In genomic region chr11:46242961-46243795, GRCh38 we compare ENCODE assay signal across 8 cellular contexts. TPM values are rescaled to one million over a fixed set of nuclear protein-coding genes. Genes with fewer than 3 reads are reported as not detected.
DNase-seq lines count a peak whose midpoint lies in the region; ATAC-seq and TF ChIP-seq lines count a peak whose summit lies in the region.

No MANE protein-coding gene starts in this region.

- peak overlapping the region; percentile 83 for H3K4me3 Mint-ChIP-seq in Calu3 (ENCODE audit: low read depth, unreplicated experiment)

- CTCF ChIA-PET in Calu3 (lab: Charles Lee): interaction anchor here (0.6 to 2.4 kb wide), 10 partner anchors 9 to 286 kb away, joined by 3 to 12 read pairs (median 4); no protein-coding TSS in a partner anchor

- H3K36me3 Mint-ChIP-seq in Calu3 (ENCODE audit: insufficient read depth, unreplicated experiment): peaks cover 14% of the 10 kb centered on the region

- H3K9me3 ChIP-seq in mucosa of descending colon: no peaks in the 10 kb centered on the region

- no peaks in the 10 kb centered on the region for H3K9me3 Mint-ChIP-seq in Calu3 (ENCODE audit: low read depth, unreplicated experiment)

- DNase-seq in Calu3 (peak; percentile 96), HuH-7.5 (ENCODE audit: low spot score) (peak; percentile 93), OCI-M1 (lab: John Stamatoyannopoulos, UW) (peak; percentile 99), activated T-cell treated with anti-CD3 and anti-CD28 coated beads for 4 hours (peak; percentile 83), epithelial cell of prostate (ENCODE audit: low read depth, low spot score) (peak; percentile 39), mucosa of descending colon (peak; percentile 93 to 96 (median 96))
- peak; percentile 67 to 78 for DNase-seq in stimulated activated CD8-positive, alpha-beta memory T cell treated with anti-CD3 and anti-CD28 coated beads, Interleukin-2, amount 100 ng/mL, for 1 hour (ENCODE audit: low read depth in 2 of 2)

- H3K27me3 Mint-ChIP-seq in Calu3 (ENCODE audit: unreplicated experiment): no peaks in the 10 kb centered on the region

- ATAC-seq in GM21515 (IDR thresholded peaks at IDR 0.05; ENCODE audit: unreplicated experiment) (peak; percentile 76), mucosa of descending colon (peak; percentile 92)

- intact Hi-C loops in Calu3 (cut with micrococcal nuclease; ENCODE audit: unreplicated experiment): loop anchor here (5.0 to 10.0 kb wide), 3 partner anchors 119 to 292 kb away; partner anchors contain the start of gene PHF21A
- intact Hi-C loops in mucosa of descending colon (cut with DNase I, micrococcal nuclease): no loop called here

- no peak overlapping the region for H3K4me3 ChIP-seq in mucosa of descending colon

- H3K4me1 Mint-ChIP-seq in Calu3 (ENCODE audit: low read depth, unreplicated experiment): peaks cover 24% of the 10 kb centered on the region

- H3K27ac ChIP-seq in epithelial cell of prostate: peak overlapping the region; percentile 93

- H3K27ac Mint-ChIP-seq in Calu3 (ENCODE audit: unreplicated experiment): peak overlapping the region; percentile 99

- H3K36me3 ChIP-seq in mucosa of descending colon (ENCODE audit: low read depth): no peaks in the 10 kb centered on the region

- peaks cover 12% of the 10 kb centered on the region for H3K4me1 ChIP-seq in mucosa of descending colon (ENCODE audit: low read depth)

- TF ChIP-seq CTCF in Calu3 (IDR thresholded peaks at IDR 0.05; ENCODE audit: unreplicated experiment) (no peak), mucosa of descending colon (IDR thresholded peaks at IDR 0.05) (no peak)

- TSS peak; percentile 100 for BruUV-seq in Calu3 (replicated peaks; lab: Mats Ljungman, UMichigan)

RNA-seq across cellular contexts. Expression of gene CREB3L1, which starts 34.3 kb away (rescaled TPM):
- total RNA-seq in Calu3 (2022) (0.61 TPM in 1 of 2 replicates, not detected in the other), mucosa of descending colon (100 to 1,000 TPM in 2 of 3 donors, 10 to 100 TPM in 1; 52.7 to 140 (median 108) TPM)

Comparison
In these comparisons a context has a peak if more than half of its experiments do, and no peak if none do; other contexts are left out.
1. DNase-seq: peak in every context shown above with its lines; median percentile 99 in OCI-M1; 96 in Calu3; 96 in mucosa of descending colon; 93 in HuH-7.5; 83 in activated T-cell treated with anti-CD3 and anti-CD28 coated beads for 4 hours; 72 in stimulated activated CD8-positive, alpha-beta memory T cell treated with anti-CD3 and anti-CD28 coated beads, Interleukin-2, amount 100 ng/mL, for 1 hour; 39 in epithelial cell of prostate.
2. RNA of gene CREB3L1, which starts 34.3 kb away (total RNA-seq): 52.7 to 140 TPM in mucosa of descending colon; 0.61 TPM in Calu3; every median in the first group is over 10 times any median in the second.